In the genomic region with DNA sequence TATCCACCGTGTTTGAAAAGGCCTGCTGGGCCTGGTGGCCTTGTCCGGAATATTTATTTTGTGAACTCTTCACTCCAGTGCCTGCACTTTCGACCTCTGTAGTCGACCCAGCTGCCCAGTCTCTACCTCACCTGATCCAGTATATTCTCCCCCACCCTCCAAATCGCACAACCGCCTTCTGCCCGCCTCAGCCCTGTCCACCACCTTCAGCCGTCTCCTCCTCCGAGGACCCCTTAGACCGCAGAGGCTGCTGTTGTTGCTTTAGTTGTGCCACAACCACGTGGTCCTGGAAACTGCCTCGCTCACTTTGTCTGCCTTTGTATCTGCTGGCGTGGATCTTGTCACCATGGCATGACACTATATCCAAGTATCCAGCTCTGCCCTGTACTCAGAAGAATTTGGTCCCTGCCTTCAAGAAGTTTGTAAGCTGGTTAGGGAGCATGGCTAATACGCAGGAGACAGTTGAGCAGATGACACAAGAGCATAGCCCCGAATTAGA, we compare ENCODE assay signal across 1 cellular context.
TF ChIP-seq lines count a peak whose summit lies in the region.

No MANE protein-coding gene starts in this region.

TF ChIP-seq in K562, 482 proteins besides CTCF, POLR2A, EP300 and RAD21 (continued from another document):
- TF ChIP-seq CREM (IDR thresholded peaks at IDR 0.05; ENCODE audit: low read depth) = no peak
- TF ChIP-seq ADNP (tag; IDR thresholded peaks at IDR 0.05) = no peak
- no peak for TF ChIP-seq POLR2H (tag; IDR thresholded peaks at IDR 0.05; ENCODE audit: low read depth)
- TF ChIP-seq, protein P1, sequence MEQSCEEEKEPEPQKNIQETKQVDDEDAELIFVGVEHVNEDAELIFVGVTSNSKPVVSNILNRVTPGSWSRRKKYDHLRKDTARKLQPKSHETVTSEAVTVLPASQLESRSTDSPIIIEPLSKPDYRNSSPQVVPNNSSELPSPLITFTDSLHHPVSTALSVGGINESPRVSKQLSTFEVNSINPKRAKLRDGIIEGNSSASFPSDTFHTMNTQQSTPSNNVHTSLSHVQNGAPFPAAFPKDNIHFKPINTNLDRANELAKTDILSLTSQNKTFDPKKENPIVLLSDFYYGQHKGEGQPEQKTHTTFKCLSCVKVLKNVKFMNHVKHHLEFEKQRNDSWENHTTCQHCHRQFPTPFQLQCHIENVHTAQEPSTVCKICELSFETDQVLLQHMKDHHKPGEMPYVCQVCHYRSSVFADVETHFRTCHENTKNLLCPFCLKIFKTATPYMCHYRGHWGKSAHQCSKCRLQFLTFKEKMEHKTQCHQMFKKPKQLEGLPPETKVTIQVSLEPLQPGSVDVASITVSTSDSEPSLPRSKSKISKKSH (CRISPR knock-in tag; IDR thresholded peaks at IDR 0.05) = no peak
- TF ChIP-seq, protein P2, sequence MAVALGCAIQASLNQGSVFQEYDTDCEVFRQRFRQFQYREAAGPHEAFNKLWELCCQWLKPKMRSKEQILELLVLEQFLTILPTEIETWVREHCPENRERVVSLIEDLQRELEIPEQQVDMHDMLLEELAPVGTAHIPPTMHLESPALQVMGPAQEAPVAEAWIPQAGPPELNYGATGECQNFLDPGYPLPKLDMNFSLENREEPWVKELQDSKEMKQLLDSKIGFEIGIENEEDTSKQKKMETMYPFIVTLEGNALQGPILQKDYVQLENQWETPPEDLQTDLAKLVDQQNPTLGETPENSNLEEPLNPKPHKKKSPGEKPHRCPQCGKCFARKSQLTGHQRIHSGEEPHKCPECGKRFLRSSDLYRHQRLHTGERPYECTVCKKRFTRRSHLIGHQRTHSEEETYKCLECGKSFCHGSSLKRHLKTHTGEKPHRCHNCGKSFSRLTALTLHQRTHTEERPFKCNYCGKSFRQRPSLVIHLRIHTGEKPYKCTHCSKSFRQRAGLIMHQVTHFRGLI (CRISPR knock-in tag; IDR thresholded peaks at IDR 0.05) = no peak
- TF ChIP-seq NFE2 (IDR thresholded peaks at IDR 0.05; ENCODE audit: low read depth) = no peak
- TF ChIP-seq SP1 (CRISPR knock-in tag; IDR thresholded peaks at IDR 0.05) = no peak
- TF ChIP-seq, protein P3, sequence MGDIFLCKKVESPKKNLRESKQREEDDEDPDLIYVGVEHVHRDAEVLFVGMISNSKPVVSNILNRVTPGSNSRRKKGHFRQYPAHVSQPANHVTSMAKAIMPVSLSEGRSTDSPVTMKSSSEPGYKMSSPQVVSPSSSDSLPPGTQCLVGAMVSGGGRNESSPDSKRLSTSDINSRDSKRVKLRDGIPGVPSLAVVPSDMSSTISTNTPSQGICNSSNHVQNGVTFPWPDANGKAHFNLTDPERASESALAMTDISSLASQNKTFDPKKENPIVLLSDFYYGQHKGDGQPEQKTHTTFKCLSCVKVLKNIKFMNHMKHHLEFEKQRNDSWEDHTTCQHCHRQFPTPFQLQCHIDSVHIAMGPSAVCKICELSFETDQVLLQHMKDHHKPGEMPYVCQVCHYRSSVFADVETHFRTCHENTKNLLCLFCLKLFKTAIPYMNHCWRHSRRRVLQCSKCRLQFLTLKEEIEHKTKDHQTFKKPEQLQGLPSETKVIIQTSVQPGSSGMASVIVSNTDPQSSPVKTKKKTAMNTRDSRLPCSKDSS (IDR thresholded peaks at IDR 0.05; ENCODE audit: low read depth, partially characterized antibody) = no peak
- no peak for TF ChIP-seq SMARCA5 (IDR thresholded peaks at IDR 0.05)
- no peak for TF ChIP-seq RBM22 (IDR thresholded peaks at IDR 0.05; ENCODE audit: low read depth, low read length, poor library complexity, severe bottlenecking)
- TF ChIP-seq ARID1B (IDR thresholded peaks at IDR 0.05) = 0 out of 2 replicates have a peak, but pooled peaks have one; percentile 4
- no peak for TF ChIP-seq RBM34 (IDR thresholded peaks at IDR 0.05; ENCODE audit: borderline replicate concordance, insufficient read depth, low read length)
- no peak for TF ChIP-seq ZBTB1 (CRISPR knock-in tag; IDR thresholded peaks at IDR 0.05; ENCODE audit: borderline replicate concordance, low read depth)
- TF ChIP-seq ZNF232 (CRISPR knock-in tag; IDR thresholded peaks at IDR 0.05) = no peak
- no peak for TF ChIP-seq HNRNPK (IDR thresholded peaks at IDR 0.05; ENCODE audit: low read depth, low read length, poor library complexity, severe bottlenecking)
- TF ChIP-seq PHF8 (IDR thresholded peaks at IDR 0.05; ENCODE audit: borderline replicate concordance, low read length) = no peak
- TF ChIP-seq, protein P4, sequence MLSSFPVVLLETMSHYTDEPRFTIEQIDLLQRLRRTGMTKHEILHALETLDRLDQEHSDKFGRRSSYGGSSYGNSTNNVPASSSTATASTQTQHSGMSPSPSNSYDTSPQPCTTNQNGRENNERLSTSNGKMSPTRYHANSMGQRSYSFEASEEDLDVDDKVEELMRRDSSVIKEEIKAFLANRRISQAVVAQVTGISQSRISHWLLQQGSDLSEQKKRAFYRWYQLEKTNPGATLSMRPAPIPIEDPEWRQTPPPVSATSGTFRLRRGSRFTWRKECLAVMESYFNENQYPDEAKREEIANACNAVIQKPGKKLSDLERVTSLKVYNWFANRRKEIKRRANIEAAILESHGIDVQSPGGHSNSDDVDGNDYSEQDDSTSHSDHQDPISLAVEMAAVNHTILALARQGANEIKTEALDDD (IDR thresholded peaks at IDR 0.05) = peak; percentile 9; the same call in 1 of the 2 replicates
- TF ChIP-seq ZNF316 (IDR thresholded peaks at IDR 0.05) = no peak
- no peak for TF ChIP-seq ESRRA (IDR thresholded peaks at IDR 0.05; ENCODE audit: borderline replicate concordance, low read depth)
- no peak for TF ChIP-seq MED1 (CRISPR knock-in tag; IDR thresholded peaks at IDR 0.05; ENCODE audit: borderline replicate concordance)
- no peak for TF ChIP-seq CBX1 (IDR thresholded peaks at IDR 0.05; ENCODE audit: low read depth)
- no peak for TF ChIP-seq TAF7 (tag; IDR thresholded peaks at IDR 0.05)
- no peak for TF ChIP-seq ZNF134 (CRISPR knock-in tag; conservative IDR thresholded peaks at IDR 0.05)
- no peak for TF ChIP-seq STAT5B (CRISPR knock-in tag; IDR thresholded peaks at IDR 0.05)
- no peak for TF ChIP-seq HNRNPL (IDR thresholded peaks at IDR 0.05; ENCODE audit: low read depth, low read length)
- TF ChIP-seq MAFF (IDR thresholded peaks at IDR 0.05; ENCODE audit: low read length) = no peak
- TF ChIP-seq PHF20 (IDR thresholded peaks at IDR 0.05; ENCODE audit: partially characterized antibody) = no peak
- TF ChIP-seq, protein P5, sequence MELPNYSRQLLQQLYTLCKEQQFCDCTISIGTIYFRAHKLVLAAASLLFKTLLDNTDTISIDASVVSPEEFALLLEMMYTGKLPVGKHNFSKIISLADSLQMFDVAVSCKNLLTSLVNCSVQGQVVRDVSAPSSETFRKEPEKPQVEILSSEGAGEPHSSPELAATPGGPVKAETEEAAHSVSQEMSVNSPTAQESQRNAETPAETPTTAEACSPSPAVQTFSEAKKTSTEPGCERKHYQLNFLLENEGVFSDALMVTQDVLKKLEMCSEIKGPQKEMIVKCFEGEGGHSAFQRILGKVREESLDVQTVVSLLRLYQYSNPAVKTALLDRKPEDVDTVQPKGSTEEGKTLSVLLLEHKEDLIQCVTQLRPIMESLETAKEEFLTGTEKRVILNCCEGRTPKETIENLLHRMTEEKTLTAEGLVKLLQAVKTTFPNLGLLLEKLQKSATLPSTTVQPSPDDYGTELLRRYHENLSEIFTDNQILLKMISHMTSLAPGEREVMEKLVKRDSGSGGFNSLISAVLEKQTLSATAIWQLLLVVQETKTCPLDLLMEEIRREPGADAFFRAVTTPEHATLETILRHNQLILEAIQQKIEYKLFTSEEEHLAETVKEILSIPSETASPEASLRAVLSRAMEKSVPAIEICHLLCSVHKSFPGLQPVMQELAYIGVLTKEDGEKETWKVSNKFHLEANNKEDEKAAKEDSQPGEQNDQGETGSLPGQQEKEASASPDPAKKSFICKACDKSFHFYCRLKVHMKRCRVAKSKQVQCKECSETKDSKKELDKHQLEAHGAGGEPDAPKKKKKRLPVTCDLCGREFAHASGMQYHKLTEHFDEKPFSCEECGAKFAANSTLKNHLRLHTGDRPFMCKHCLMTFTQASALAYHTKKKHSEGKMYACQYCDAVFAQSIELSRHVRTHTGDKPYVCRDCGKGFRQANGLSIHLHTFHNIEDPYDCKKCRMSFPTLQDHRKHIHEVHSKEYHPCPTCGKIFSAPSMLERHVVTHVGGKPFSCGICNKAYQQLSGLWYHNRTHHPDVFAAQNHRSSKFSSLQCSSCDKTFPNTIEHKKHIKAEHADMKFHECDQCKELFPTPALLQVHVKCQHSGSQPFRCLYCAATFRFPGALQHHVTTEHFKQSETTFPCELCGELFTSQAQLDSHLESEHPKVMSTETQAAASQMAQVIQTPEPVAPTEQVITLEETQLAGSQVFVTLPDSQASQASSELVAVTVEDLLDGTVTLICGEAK (IDR thresholded peaks at IDR 0.05) = peak; percentile 62; the same call in 1 of the 2 replicates
- TF ChIP-seq, protein P5 (CRISPR knock-in tag; IDR thresholded peaks at IDR 0.05) = no peak
- TF ChIP-seq HDAC1 (IDR thresholded peaks at IDR 0.05) = no peak
- no peak for TF ChIP-seq MTA2 (IDR thresholded peaks at IDR 0.05; ENCODE audit: low read depth)
- no peak for TF ChIP-seq ZNF175 (CRISPR knock-in tag; IDR thresholded peaks at IDR 0.05; ENCODE audit: low read depth)
- peak; percentile 4; the same call in 1 of the 2 replicates for TF ChIP-seq HDAC2 (IDR thresholded peaks at IDR 0.05)
- TF ChIP-seq NRF1 (conservative IDR thresholded peaks at IDR 0.05 in 1 of 2, IDR thresholded peaks at IDR 0.05 in 1 of 2) = no peak
- no peak for TF ChIP-seq KLF10 (CRISPR knock-in tag; IDR thresholded peaks at IDR 0.05)
- no peak for TF ChIP-seq ZNF589 (CRISPR knock-in tag; IDR thresholded peaks at IDR 0.05; ENCODE audit: low read depth)
- TF ChIP-seq ERF (CRISPR knock-in tag; IDR thresholded peaks at IDR 0.05) = no peak
- no peak for TF ChIP-seq RCOR1 (IDR thresholded peaks at IDR 0.05; ENCODE audit: borderline replicate concordance in 1 of 2, low read depth in 2 of 2, low read length in 2 of 2)
- TF ChIP-seq SOX6 (IDR thresholded peaks at IDR 0.05) = no peak
- TF ChIP-seq MAZ (CRISPR knock-in tag; conservative IDR thresholded peaks at IDR 0.05 in 1 of 2, IDR thresholded peaks at IDR 0.05 in 1 of 2) = no peak
- no peak for TF ChIP-seq HMG20B (CRISPR knock-in tag; IDR thresholded peaks at IDR 0.05)
- TF ChIP-seq, protein P6, sequence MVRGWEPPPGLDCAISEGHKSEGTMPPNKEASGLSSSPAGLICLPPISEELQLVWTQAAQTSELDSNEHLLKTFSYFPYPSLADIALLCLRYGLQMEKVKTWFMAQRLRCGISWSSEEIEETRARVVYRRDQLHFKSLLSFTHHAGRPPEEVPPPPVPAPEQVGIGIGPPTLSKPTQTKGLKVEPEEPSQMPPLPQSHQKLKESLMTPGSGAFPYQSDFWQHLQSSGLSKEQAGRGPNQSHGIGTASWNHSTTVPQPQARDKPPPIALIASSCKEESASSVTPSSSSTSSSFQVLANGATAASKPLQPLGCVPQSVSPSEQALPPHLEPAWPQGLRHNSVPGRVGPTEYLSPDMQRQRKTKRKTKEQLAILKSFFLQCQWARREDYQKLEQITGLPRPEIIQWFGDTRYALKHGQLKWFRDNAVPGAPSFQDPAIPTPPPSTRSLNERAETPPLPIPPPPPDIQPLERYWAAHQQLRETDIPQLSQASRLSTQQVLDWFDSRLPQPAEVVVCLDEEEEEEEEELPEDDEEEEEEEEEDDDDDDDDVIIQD (CRISPR knock-in tag; IDR thresholded peaks at IDR 0.05) = no peak
- TF ChIP-seq POLR3A (IDR thresholded peaks at IDR 0.05; ENCODE audit: borderline replicate concordance, extremely low read depth, insufficient read depth, insufficient read length) = no peak
- TF ChIP-seq NFATC3 (IDR thresholded peaks at IDR 0.05) = no peak
- TF ChIP-seq, protein P7, sequence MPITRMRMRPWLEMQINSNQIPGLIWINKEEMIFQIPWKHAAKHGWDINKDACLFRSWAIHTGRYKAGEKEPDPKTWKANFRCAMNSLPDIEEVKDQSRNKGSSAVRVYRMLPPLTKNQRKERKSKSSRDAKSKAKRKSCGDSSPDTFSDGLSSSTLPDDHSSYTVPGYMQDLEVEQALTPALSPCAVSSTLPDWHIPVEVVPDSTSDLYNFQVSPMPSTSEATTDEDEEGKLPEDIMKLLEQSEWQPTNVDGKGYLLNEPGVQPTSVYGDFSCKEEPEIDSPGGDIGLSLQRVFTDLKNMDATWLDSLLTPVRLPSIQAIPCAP (CRISPR knock-in tag; IDR thresholded peaks at IDR 0.05; ENCODE audit: borderline replicate concordance) = no peak
- no peak for TF ChIP-seq ZNF165 (CRISPR knock-in tag; IDR thresholded peaks at IDR 0.05; ENCODE audit: borderline replicate concordance)
- no peak for TF ChIP-seq SMAD1 (IDR thresholded peaks at IDR 0.05; ENCODE audit: low read depth, low read length, partially characterized antibody)
TF ChIP-seq in K562: peak in this region for 25.
